In the genomic region with DNA sequence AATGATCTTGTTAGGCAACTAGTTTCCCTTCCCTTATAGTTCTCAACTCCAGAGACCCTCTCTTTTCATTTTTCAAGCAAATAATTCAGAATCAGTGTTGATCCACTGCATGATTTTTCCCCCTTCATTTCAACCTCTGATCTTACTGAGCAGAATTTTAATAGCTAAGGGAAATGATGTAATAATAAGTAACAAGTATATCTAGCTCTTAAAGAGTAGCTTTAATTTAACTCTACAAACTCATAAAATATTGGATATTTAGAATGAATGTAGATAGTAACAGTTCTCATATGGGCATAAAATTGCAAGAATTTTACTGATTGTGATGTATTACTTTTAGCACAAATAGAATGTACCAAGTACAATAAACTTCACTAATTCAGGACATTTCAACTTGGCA, we compare ENCODE assay signal across 1 cellular context.
A peak's percentile ranks its signal among the peaks of the same experiment; 100 is the strongest.
TF ChIP-seq lines count a peak whose summit lies in the region.

No MANE protein-coding gene starts in this region.

TF ChIP-seq in K562, 482 proteins besides CTCF, POLR2A, EP300 and RAD21:
- TF ChIP-seq CEBPG (CRISPR knock-in tag; IDR thresholded peaks at IDR 0.05) (no peak), CEBPG (tag; conservative IDR thresholded peaks at IDR 0.05 in 1 of 2, IDR thresholded peaks at IDR 0.05 in 1 of 2) (peak in 1 of 2 experiments; percentile 50; a peak in 2 of 4 replicates), YY1 (IDR thresholded peaks at IDR 0.05; ENCODE audit: borderline replicate concordance in 1 of 3, control insufficient read depth in 1 of 3, extremely low read depth in 1 of 3, insufficient read depth in 3 of 3, insufficient read length in 1 of 3, insufficient replicate concordance in 2 of 3, low read depth in 1 of 3, low read length in 2 of 3) (no peak), ATF3 (IDR thresholded peaks at IDR 0.05) (peak; percentile 40), ATF3 (CRISPR knock-in tag; conservative IDR thresholded peaks at IDR 0.05) (no peak)
